ENCODE assay signal across 1 cellular context in genomic region chr19:35256566-35256965, GRCh38.
A peak's percentile ranks its signal among the peaks of the same experiment; 100 is the strongest.
TF ChIP-seq lines count a peak whose summit lies in the region.

No MANE protein-coding gene starts in this region.

TF ChIP-seq in GM12878, 131 proteins besides CTCF, POLR2A, EP300 and RAD21:
- no peak for TF ChIP-seq RBBP5 (conservative IDR thresholded peaks at IDR 0.05)
- TF ChIP-seq ZNF24 (IDR thresholded peaks at IDR 0.05): peak; percentile 90
